19 cellular contexts compared by ENCODE assay signal in genomic region chr1:174039069-174039468, GRCh38.
"Had no signal": no experiment of that assay in that cellular context is flagged by ENCODE, and none has a peak within 500 bp of the region (broad histone marks: within the 10 kb centered on the region; RNA-seq: fewer than 3 reads in every experiment).

No MANE protein-coding gene starts in this region.

- H3K27me3 Mint-ChIP-seq: central memory CD8-positive, alpha-beta T cell had no signal

- H3K36me3 Mint-ChIP-seq: activated CD4-positive, alpha-beta memory T cell treated with anti-CD3 and anti-CD28 coated beads for 36 hours; activated naive CD8-positive, alpha-beta T cell treated with anti-CD3 and anti-CD28 coated beads for 36 hours; natural killer cell treated with Interleukin-12 subunit alpha and Interleukin-12 subunit beta and Interleukin-15 and Interleukin-18, amount 100 ng/mL, for 72 hours had no signal

- H3K4me1 Mint-ChIP-seq: activated naive CD8-positive, alpha-beta T cell treated with anti-CD3 and anti-CD28 coated beads for 36 hours; central memory CD8-positive, alpha-beta T cell had no signal

- H3K27me3 ChIP-seq: tibial artery had no signal

- H3K36me3 ChIP-seq: tibial artery, WERI-Rb-1 had no signal

- H3K4me3 ChIP-seq: coronary artery, lung, tibial artery had no signal

- H3K9me3 Mint-ChIP-seq: activated CD4-positive, alpha-beta memory T cell treated with anti-CD3 and anti-CD28 coated beads for 36 hours; activated naive CD8-positive, alpha-beta T cell treated with anti-CD3 and anti-CD28 coated beads for 36 hours; central memory CD8-positive, alpha-beta T cell; natural killer cell treated with Interleukin-12 subunit alpha and Interleukin-12 subunit beta and Interleukin-15 and Interleukin-18, amount 100 ng/mL, for 72 hours had no signal

- H3K27ac Mint-ChIP-seq: activated CD4-positive, alpha-beta memory T cell treated with anti-CD3 and anti-CD28 coated beads for 36 hours; activated naive CD8-positive, alpha-beta T cell treated with anti-CD3 and anti-CD28 coated beads for 36 hours; natural killer cell treated with Interleukin-12 subunit alpha and Interleukin-12 subunit beta and Interleukin-15 and Interleukin-18, amount 100 ng/mL, for 72 hours had no signal

- H3K9me3 ChIP-seq: tibial artery had no signal

- DNase-seq: activated CD4-positive, alpha-beta memory T cell treated with anti-CD3 and anti-CD28 coated beads for 36 hours; activated CD4-positive, alpha-beta T cell treated with anti-CD3 and anti-CD28 coated beads for 4 hours; activated naive CD8-positive, alpha-beta T cell treated with anti-CD3 and anti-CD28 coated beads for 36 hours; anterior cingulate cortex; effector CD4-positive, alpha-beta T cell; hypothalamus; nucleus accumbens; posterior cingulate gyrus; stimulated activated CD4-positive, alpha-beta T cell treated with anti-CD3 and anti-CD28 coated beads, Interleukin-12 subunit alpha, Interleukin-12 subunit beta, amount 100 ng/mL, for 4 hours; stimulated activated CD4-positive, alpha-beta T cell treated with anti-CD3 and anti-CD28 coated beads, Interleukin-1b, Interleukin-23, amount 100 ng/mL, for 48 hours; stimulated activated CD8-positive, alpha-beta memory T cell treated with anti-CD3 and anti-CD28 coated beads, Interleukin-4, amount 100 ng/mL, for 48 hours; stimulated activated naive CD4-positive, alpha-beta T cell; substantia nigra; tibial artery; WERI-Rb-1 had no signal

- H3K4me1 ChIP-seq: tibial artery had no signal

- H3K27ac ChIP-seq: coronary artery, tibial artery, WERI-Rb-1 had no signal

- H3K4me3 Mint-ChIP-seq: activated CD4-positive, alpha-beta memory T cell treated with anti-CD3 and anti-CD28 coated beads for 36 hours; activated naive CD8-positive, alpha-beta T cell treated with anti-CD3 and anti-CD28 coated beads for 36 hours; central memory CD8-positive, alpha-beta T cell; natural killer cell treated with Interleukin-12 subunit alpha and Interleukin-12 subunit beta and Interleukin-15 and Interleukin-18, amount 100 ng/mL, for 72 hours had no signal
